In genomic region chr17:57158795-57159194, GRCh38 we compare ENCODE assay signal across 24 cellular contexts.
"Had no signal": no experiment of that assay in that cellular context is flagged by ENCODE, and none has a peak within 500 bp of the region (broad histone marks: within the 10 kb centered on the region; RNA-seq: fewer than 3 reads in every experiment).

No MANE protein-coding gene starts in this region.

- H3K4me3 ChIP-seq: K562 had no signal

- H3K36me3 Mint-ChIP-seq: activated naive CD4-positive, alpha-beta T cell treated with anti-CD3 and anti-CD28 coated beads, Interleukin-2, amount 10 ng/mL, durations not matched to agents 7 days and 5 days; WTC11 had no signal

- H3K4me3 Mint-ChIP-seq: activated CD4-positive, alpha-beta T cell treated with anti-CD3 and anti-CD28 coated beads, Interleukin-2, amount 10 ng/mL, durations not matched to agents 24 days and 14 days; activated naive CD4-positive, alpha-beta T cell treated with anti-CD3 and anti-CD28 coated beads, Interleukin-2, amount 10 ng/mL, durations not matched to agents 7 days and 5 days; activated naive CD8-positive, alpha-beta T cell treated with anti-CD3 and anti-CD28 coated beads for 36 hours; activated T-helper 17 cell treated with anti-CD3 and anti-CD28 coated beads, Interleukin-2, amount 50 U/mL, for 72 hours; T-helper 17 cell; WTC11 had no signal

- H3K9me3 Mint-ChIP-seq: activated naive CD4-positive, alpha-beta T cell treated with anti-CD3 and anti-CD28 coated beads, Interleukin-2, amount 10 ng/mL, durations not matched to agents 7 days and 5 days; activated T-helper 17 cell treated with anti-CD3 and anti-CD28 coated beads, Interleukin-2, amount 50 U/mL, for 72 hours had no signal

- H3K27ac Mint-ChIP-seq: activated CD4-positive, alpha-beta T cell treated with anti-CD3 and anti-CD28 coated beads, Interleukin-2, amount 10 ng/mL, durations not matched to agents 24 days and 14 days; activated naive CD4-positive, alpha-beta T cell treated with anti-CD3 and anti-CD28 coated beads, Interleukin-2, amount 10 ng/mL, durations not matched to agents 7 days and 5 days; activated naive CD8-positive, alpha-beta T cell treated with anti-CD3 and anti-CD28 coated beads for 36 hours; activated T-helper 17 cell treated with anti-CD3 and anti-CD28 coated beads, Interleukin-2, amount 50 U/mL, for 72 hours; T-helper 17 cell had no signal

- H3K4me1 Mint-ChIP-seq: activated CD4-positive, alpha-beta T cell treated with anti-CD3 and anti-CD28 coated beads, Interleukin-2, amount 10 ng/mL, durations not matched to agents 24 days and 14 days; activated naive CD4-positive, alpha-beta T cell treated with anti-CD3 and anti-CD28 coated beads, Interleukin-2, amount 10 ng/mL, durations not matched to agents 7 days and 5 days; activated naive CD8-positive, alpha-beta T cell treated with anti-CD3 and anti-CD28 coated beads for 36 hours; activated T-helper 17 cell treated with anti-CD3 and anti-CD28 coated beads, Interleukin-2, amount 50 U/mL, for 72 hours; T-helper 17 cell; WTC11 had no signal

- H3K27me3 Mint-ChIP-seq: activated naive CD8-positive, alpha-beta T cell treated with anti-CD3 and anti-CD28 coated beads for 36 hours had no signal

- FAIRE-seq: RCC 7860 had no signal

- DNase-seq: activated CD4-positive, alpha-beta T cell treated with anti-CD3 and anti-CD28 coated beads, Interleukin-2, amount 10 ng/mL, durations not matched to agents 24 days and 14 days; activated CD4-positive, alpha-beta T cell treated with anti-CD3 and anti-CD28 coated beads, Interleukin-2, amount 50 U/mL, for 48 hours; activated CD4-positive, CD25-positive, alpha-beta regulatory T cell treated with anti-CD3 and anti-CD28 coated beads, Interleukin-2, amount 50 U/mL, for 72 hours; activated gamma-delta T cell; activated naive CD4-positive, alpha-beta T cell treated with anti-CD3 and anti-CD28 coated beads, Interleukin-2, amount 10 ng/mL, durations not matched to agents 7 days and 5 days; activated naive CD8-positive, alpha-beta T cell treated with anti-CD3 and anti-CD28 coated beads for 36 hours; activated T-cell treated with anti-CD3 and anti-CD28 coated beads for 4 hours; activated T-cell treated with anti-CD3 and anti-CD28 coated beads, Interleukin-2, amount 50 U/mL, for 48 hours; Karpas-422; MM.1S; NCI-H1105 treated with DMSO at 0.1 percent for 48 hours; NCI-H1436 treated with DMSO at 0.1 percent for 48 hours; NCI-H187; NCI-H2081; NCI-H446; NCI-H524; PC-3; SHP77 treated with DMSO at 0.1 percent for 48 hours; T-helper 17 cell; T-helper 9 cell had no signal

- ATAC-seq: activated T-helper 17 cell treated with anti-CD3 and anti-CD28 coated beads, Interleukin-2, amount 50 U/mL, for 72 hours; K562; PC-3; T-helper 17 cell; WTC11 had no signal
